ENCODE assay signal across 8 cellular contexts in the genomic region with DNA sequence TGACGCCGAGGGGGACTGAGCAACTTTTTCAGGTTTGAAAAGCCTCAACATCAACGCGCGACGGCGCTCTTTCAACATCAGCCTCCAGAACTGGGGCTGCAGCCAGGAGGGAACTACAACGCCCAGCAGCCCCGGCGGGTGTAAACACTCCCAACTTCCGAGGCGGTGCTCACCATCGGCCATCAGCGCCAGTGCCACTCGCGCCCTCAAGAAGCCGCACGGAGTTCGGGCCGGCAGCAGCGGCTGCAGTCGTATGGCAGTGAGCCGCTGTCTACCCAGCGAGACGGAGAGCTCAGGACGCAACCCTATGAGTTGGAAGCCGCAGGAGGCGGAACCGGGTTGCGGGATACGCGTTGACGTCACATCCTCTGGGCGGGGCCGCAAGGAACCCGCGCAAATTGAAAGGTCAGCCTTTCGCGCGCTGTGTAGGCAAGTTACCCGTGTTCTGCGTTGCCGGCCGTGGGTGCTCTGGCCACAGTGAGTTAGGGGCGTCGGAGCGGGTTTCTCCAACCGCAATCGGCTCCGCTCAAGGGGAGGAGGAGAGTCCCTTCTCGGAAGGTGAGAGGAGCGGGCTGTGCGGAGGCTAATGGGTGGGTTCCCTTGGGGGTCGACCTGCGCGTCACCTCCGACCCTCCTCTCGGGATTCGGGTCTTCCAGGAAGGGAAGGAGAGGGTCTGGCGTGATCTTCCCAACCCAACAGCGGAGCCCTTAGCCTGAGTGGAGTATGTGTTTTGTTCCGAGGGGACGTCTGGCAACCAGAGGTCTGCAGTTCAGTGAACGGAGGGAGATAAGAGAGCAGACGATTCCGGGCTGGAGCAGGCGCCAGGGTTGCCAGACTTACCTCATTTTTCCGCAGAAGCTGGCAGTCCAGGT.
DNase-seq lines count a peak whose midpoint lies in the region; ATAC-seq, FAIRE-seq and TF ChIP-seq lines count a peak whose summit lies in the region.

Gene EXO1 (plus strand): TSS at position 409 of the 873 bp plus-strand sequence. CDS start 2,222 bp downstream, outside the sequence.

- peak within 1 kb of the TSS; percentile 78 to 99 (median 87) for H3K4me2 ChIP-seq in BLaER1 treated with 17β-estradiol and CSF1 and Interleukin-3, amounts not matched to agents 10 nM and 100 nM

- H3K9ac ChIP-seq in BLaER1 treated with 17β-estradiol and CSF1 and Interleukin-3, amounts not matched to agents 10 nM and 100 nM = peak within 1 kb of the TSS; percentile 85 to 96 (median 91)

- DNase-seq in GM19239 (ENCODE audit: insufficient read length, low spot score) (peak; percentile 87), NCI-H526 (lab: John Stamatoyannopoulos, UW) (peak; percentile 83 to 93), coronary artery (ENCODE audit: low spot score) (peak; percentile 86), left kidney (ENCODE audit: low read depth, low spot score) (peak; percentile 98)
- DNase-seq in activated CD4-positive, alpha-beta T cell treated with anti-CD3 and anti-CD28 coated beads for 48 hours = peak; percentile 93
- peak; percentile 89 to 90 for DNase-seq in stimulated activated CD4-positive, alpha-beta T cell treated with anti-CD3 and anti-CD28 coated beads, Interleukin-2, amount 100 ng/mL, for 24 hours

- peaks cover 0 to 39% (median 28%) of the 10 kb centered on the region in 11 experiments; a peak in 19 of 22 replicates for H3K36me3 ChIP-seq in BLaER1 treated with 17β-estradiol and CSF1 and Interleukin-3, amounts not matched to agents 10 nM and 100 nM

- peak; percentile 98 for ATAC-seq in HG03457 (IDR thresholded peaks at IDR 0.05; ENCODE audit: unreplicated experiment)

- peak within 1 kb of the TSS; percentile 88 to 98 (median 95) for H3K27ac ChIP-seq in BLaER1 treated with 17β-estradiol and CSF1 and Interleukin-3, amounts not matched to agents 10 nM and 100 nM
- peak within 1 kb of the TSS; percentile 91 to 95 for H3K27ac ChIP-seq in coronary artery

- peaks cover 21 to 37% (median 31%) of the 10 kb centered on the region in 10 experiments for H3K4me1 ChIP-seq in BLaER1 treated with 17β-estradiol and CSF1 and Interleukin-3, amounts not matched to agents 10 nM and 100 nM

- TF ChIP-seq CTCF in coronary artery (IDR thresholded peaks at IDR 0.05) = no peak

- peak; percentile 94 for FAIRE-seq in GM19239 (lab: Jason Lieb, UNC)

- H3K4me3 ChIP-seq in BLaER1 treated with 17β-estradiol and CSF1 and Interleukin-3, amounts not matched to agents 10 nM and 100 nM = peak within 1 kb of the TSS; percentile 65 to 93 (median 90)
- peak within 1 kb of the TSS; percentile 82 for H3K4me3 ChIP-seq in coronary artery

- peaks cover 0 to 4% (median 0%) of the 10 kb centered on the region in 11 experiments; a peak in 1 of 22 replicates for H4K20me1 ChIP-seq in BLaER1 treated with 17β-estradiol and CSF1 and Interleukin-3, amounts not matched to agents 10 nM and 100 nM

- no peaks in the 10 kb centered on the region for H3K27me3 ChIP-seq in BLaER1 treated with 17β-estradiol and CSF1 and Interleukin-3, amounts not matched to agents 10 nM and 100 nM

- no peaks in the 10 kb centered on the region for H3K9me3 ChIP-seq in BLaER1 treated with 17β-estradiol and CSF1 and Interleukin-3, amounts not matched to agents 10 nM and 100 nM (replicated peaks in 1 of 11)

Comparison
In these comparisons a context has a peak if more than half of its experiments do, and no peak if none do; other contexts are left out.
1. Peak in every context shown above with its lines: DNase-seq, ATAC-seq, H3K4me3 ChIP-seq and H3K27ac ChIP-seq.